16 cellular contexts compared by ENCODE assay signal in the genomic region with DNA sequence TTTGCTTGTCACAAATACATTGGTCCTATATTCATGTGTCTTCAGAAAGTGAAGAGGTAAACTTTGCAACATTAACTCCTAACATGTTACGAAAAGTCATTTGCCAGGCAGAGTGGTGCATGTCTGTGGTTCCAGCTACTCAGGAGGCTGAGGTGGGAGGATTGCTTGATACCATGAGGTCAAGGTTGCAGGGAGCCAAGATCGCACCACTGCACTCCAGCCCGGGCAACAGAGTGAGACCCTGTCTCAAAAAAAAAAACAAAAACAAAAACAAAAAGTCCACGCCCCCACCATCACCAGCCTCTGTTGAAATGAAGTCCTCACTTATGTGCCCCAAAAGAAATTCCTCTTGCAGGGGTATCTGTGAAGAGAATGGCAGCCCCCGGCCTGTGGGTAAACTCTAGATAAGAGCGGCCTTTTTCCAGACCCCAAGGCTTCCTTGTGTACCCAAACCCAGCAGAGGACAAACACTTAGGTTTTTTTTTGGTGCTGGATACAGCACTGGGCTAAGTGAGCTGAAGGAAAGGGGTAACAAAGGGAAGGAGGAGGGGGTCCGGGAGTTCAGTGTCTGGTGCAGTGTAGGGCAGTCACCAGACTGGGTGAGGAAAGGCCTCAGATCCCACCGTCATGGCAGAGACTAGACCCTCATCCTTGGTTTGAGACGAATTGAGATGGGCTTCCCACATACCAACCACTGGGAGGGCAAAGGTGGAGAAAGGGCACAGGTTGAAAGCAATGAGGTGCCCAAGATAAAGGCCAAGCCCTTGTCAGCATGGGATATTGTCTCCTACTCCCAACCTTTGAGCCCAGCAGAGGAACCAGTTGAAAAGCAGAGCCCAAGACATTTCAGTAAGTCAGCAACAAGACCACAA. TPM values are rescaled to one million over a fixed set of nuclear protein-coding genes. Genes with fewer than 3 reads are reported as not detected.
DNase-seq lines count a peak whose midpoint lies in the region; ATAC-seq, FAIRE-seq and TF ChIP-seq lines count a peak whose summit lies in the region.
"Had no signal": no experiment of that assay in that cellular context is flagged by ENCODE, and none has a peak within 500 bp of the region (broad histone marks: within the 10 kb centered on the region; RNA-seq: fewer than 3 reads in every experiment).

No MANE protein-coding gene starts in this region.

- H3K9me1 ChIP-seq in K562 (ENCODE audit: control insufficient read depth, insufficient read depth, low read length) = no peaks in the 10 kb centered on the region

- no peak for TF ChIP-seq POLR2A in K562 (conservative IDR thresholded peaks at IDR 0.05)

- peaks cover 4 to 20% of the 10 kb centered on the region in 2 experiments; a peak in 3 of 5 replicates for H3K4me1 ChIP-seq in K562 (replicated peaks in 1 of 2; ENCODE audit: control insufficient read depth in 2 of 2, insufficient read depth in 2 of 2, low read length in 2 of 2)
- H3K4me1 ChIP-seq in small intestine (ENCODE audit: control insufficient read depth in 2 of 2, insufficient read depth in 1 of 2, low read depth in 1 of 2, low read length in 1 of 2) = peaks cover 0 to 3% of the 10 kb centered on the region in 2 donors
- peaks cover 0 to 17% (median 2%) of the 10 kb centered on the region in 9 donors for H3K4me1 ChIP-seq in heart right ventricle

- no peak overlapping the region for H3K9ac ChIP-seq in K562 (ENCODE audit: insufficient read depth in 1 of 2, low read depth in 2 of 2, low read length in 2 of 2)

- no peak for TF ChIP-seq RAD21 in K562 (CRISPR knock-in tag; conservative IDR thresholded peaks at IDR 0.05 in 1 of 2, IDR thresholded peaks at IDR 0.05 in 1 of 2)

- CTCF ChIA-PET in K562 (lab: Yijun Ruan, JAX; ENCODE audit: low intra/inter-chr PET ratio) = no interaction called here

- ATAC-seq in activated T-cell treated with anti-CD3 and anti-CD28 coated beads, Interleukin-2, amount 50 U/mL, for 72 hours (replicated peaks in 1 of 2) = peak; percentile 12 to 21
- ATAC-seq in activated T-cell treated with anti-CD3 and anti-CD28 coated beads, Interleukin-2, amount 50 U/mL, for 4 hours = no peak
- ATAC-seq in K562 = no peak
- ATAC-seq in heart right ventricle = no peak
- ATAC-seq: GM23338 had no signal

- H3K4me2 ChIP-seq in K562 (ENCODE audit: insufficient read depth, low read length) = no peak overlapping the region
- H3K4me2 ChIP-seq: GM23338 had no signal

- H3K36me3 Mint-ChIP-seq in activated T-cell treated with anti-CD3 and anti-CD28 coated beads, Interleukin-2, amount 50 U/mL, for 72 hours (ENCODE audit: insufficient read depth in 2 of 2) = peaks cover 18 to 31% of the 10 kb centered on the region in 2 donors
- peaks cover 48% of the 10 kb centered on the region for H3K36me3 Mint-ChIP-seq in activated T-cell treated with anti-CD3 and anti-CD28 coated beads, Interleukin-2, amount 50 U/mL, for 4 hours (ENCODE audit: insufficient read depth)

- H4K20me1 ChIP-seq in K562 (replicated peaks; ENCODE audit: control insufficient read depth, insufficient read depth, low read length) = no peaks in the 10 kb centered on the region

- no peaks in the 10 kb centered on the region for H3K27me3 Mint-ChIP-seq in activated T-cell treated with anti-CD3 and anti-CD28 coated beads, Interleukin-2, amount 50 U/mL, for 72 hours (ENCODE audit: low read depth)
- H3K27me3 Mint-ChIP-seq in activated T-cell treated with anti-CD3 and anti-CD28 coated beads, Interleukin-2, amount 50 U/mL, for 4 hours (ENCODE audit: low read depth) = no peaks in the 10 kb centered on the region

- peak overlapping the region; percentile 20 for H3K27ac Mint-ChIP-seq in activated T-cell treated with anti-CD3 and anti-CD28 coated beads, Interleukin-2, amount 50 U/mL, for 72 hours
- H3K27ac Mint-ChIP-seq: GM23338 had no signal

- H3K79me2 ChIP-seq in K562 (ENCODE audit: control insufficient read depth, insufficient read depth, low read length) = no peaks in the 10 kb centered on the region

- no peak for TF ChIP-seq EP300 in K562 (IDR thresholded peaks at IDR 0.05; ENCODE audit: low read length)

- H3K4me3 ChIP-seq in K562 = no peak overlapping the region
- H3K4me3 ChIP-seq in small intestine (ENCODE audit: low read depth in 1 of 2, low read length in 2 of 2) = no peak overlapping the region
- H3K4me3 ChIP-seq in heart right ventricle = no peak overlapping the region
- H3K4me3 ChIP-seq: GM23338 had no signal

- TF ChIP-seq CTCF in K562 (IDR thresholded peaks at IDR 0.05 in 2 of 3, conservative IDR thresholded peaks at IDR 0.05 in 1 of 3; ENCODE audit: insufficient read depth in 2 of 3, low read depth in 1 of 3, low read length in 3 of 3) (no peak), heart right ventricle (IDR thresholded peaks at IDR 0.05) (no peak)

- H3K27me3 ChIP-seq in K562 (ENCODE audit: control insufficient read depth in 2 of 2, insufficient read depth in 2 of 2, low read length in 2 of 2) = no peaks in the 10 kb centered on the region
- H3K27me3 ChIP-seq in small intestine (ENCODE audit: control insufficient read depth in 2 of 2, insufficient read depth in 2 of 2, low read length in 2 of 2) = no peaks in the 10 kb centered on the region
- H3K27me3 ChIP-seq in heart right ventricle = no peaks in the 10 kb centered on the region

- BruUV-seq in K562 (replicated peaks; lab: Mats Ljungman, UMichigan) = TSS peak; percentile 15

- FAIRE-seq in K562 (lab: Jason Lieb, UNC) = no peak
- FAIRE-seq in small intestine (lab: Jason Lieb, UNC) = no peak
- FAIRE-seq: G401.6, RCC 7860 had no signal

- no peak for DNase-seq in activated T-cell treated with anti-CD3 and anti-CD28 coated beads, Interleukin-2, amount 50 U/mL, for 72 hours
- no peak for DNase-seq in activated T-cell treated with anti-CD3 and anti-CD28 coated beads, Interleukin-2, amount 50 U/mL, for 4 hours
- DNase-seq in K562 (ENCODE audit: extremely low read depth in 1 of 4, low spot score in 3 of 4) (no peak), small intestine (peak; percentile 31), heart right ventricle (no peak), ACHN (no peak)
- DNase-seq: AML-193, DMS79, MV-4-11, NCI-H1417 treated with DMSO at 0.1 percent for 48 hours, NCI-H2029, NCI-H524, SHP77 had no signal

- POLR2A ChIA-PET in K562 (lab: Yijun Ruan, JAX) = interaction anchor here (1.5 kb wide), 1 partner anchor 11 kb away, joined by 5 read pairs; no protein-coding TSS in a partner anchor

- no peak overlapping the region for H3K27ac ChIP-seq in K562 (ENCODE audit: extremely low read depth, low read depth, low read length)
- no peak overlapping the region for H3K27ac ChIP-seq in small intestine (ENCODE audit: low read depth in 1 of 2, low read length in 1 of 2)
- no peak overlapping the region for H3K27ac ChIP-seq in heart right ventricle

- no peak overlapping the region for H3K4me3 Mint-ChIP-seq in activated T-cell treated with anti-CD3 and anti-CD28 coated beads, Interleukin-2, amount 50 U/mL, for 72 hours
- H3K4me3 Mint-ChIP-seq in activated T-cell treated with anti-CD3 and anti-CD28 coated beads, Interleukin-2, amount 50 U/mL, for 4 hours = no peak overlapping the region
- H3K4me3 Mint-ChIP-seq: GM23338 had no signal

- peaks cover 5% of the 10 kb centered on the region; the same call in 2 of the 3 replicates for H3K36me3 ChIP-seq in K562 (ENCODE audit: control insufficient read depth, insufficient read depth, low read length)
- peaks cover 11 to 13% of the 10 kb centered on the region in 2 donors for H3K36me3 ChIP-seq in small intestine (ENCODE audit: control insufficient read depth in 2 of 2, insufficient read depth in 2 of 2, low read length in 2 of 2)
- peaks cover 0 to 94% (median 22%) of the 10 kb centered on the region in 9 donors for H3K36me3 ChIP-seq in heart right ventricle

- WGBS in K562 (ENCODE audit: insufficient coverage, low coverage, missing lambda C conversion rate) = 88% methylated on average over 8 of the region's 9 CpGs
- 93 to 94% (median 93%) methylated on average over 9 of the region's 9 CpGs for WGBS in small intestine, 3 donors
- WGBS in heart right ventricle, 2 donors = 91 to 93% methylated on average over 9 of the region's 9 CpGs

- no peak overlapping the region for H2AFZ ChIP-seq in K562 (ENCODE audit: low read depth, low read length)
- H2AFZ ChIP-seq: GM23338 had no signal

- intact Hi-C loops in K562 (cut with micrococcal nuclease) = no loop called here
- intact Hi-C loops in heart right ventricle (cut with DNase I) = no loop called here

- H3K9me3 ChIP-seq in K562 (replicated peaks; ENCODE audit: control insufficient read depth, insufficient read depth, low read depth, low read length) = no peaks in the 10 kb centered on the region; the same call in 1 of the 2 replicates
- no peaks in the 10 kb centered on the region for H3K9me3 ChIP-seq in small intestine (ENCODE audit: control insufficient read depth, low read depth)
- peaks cover 0 to 29% (median 10%) of the 10 kb centered on the region in 11 donors for H3K9me3 ChIP-seq in heart right ventricle

- in situ Hi-C loops in K562 (cut with MboI) = no loop called here
- in situ Hi-C loops in ACHN (cut with HindIII; ENCODE audit: low pct_ligation_motif_present, low pct_unique_long_range_greater_than_20kb, low sequenced_read_pairs) = no loop called here

- H3K4me1 Mint-ChIP-seq in activated T-cell treated with anti-CD3 and anti-CD28 coated beads, Interleukin-2, amount 50 U/mL, for 72 hours (ENCODE audit: low read depth) = no peaks in the 10 kb centered on the region
- no peaks in the 10 kb centered on the region for H3K4me1 Mint-ChIP-seq in activated T-cell treated with anti-CD3 and anti-CD28 coated beads, Interleukin-2, amount 50 U/mL, for 4 hours (ENCODE audit: low read depth)
- H3K4me1 Mint-ChIP-seq: GM23338 had no signal

- H3K9me3 Mint-ChIP-seq in activated T-cell treated with anti-CD3 and anti-CD28 coated beads, Interleukin-2, amount 50 U/mL, for 72 hours = peaks cover 3% of the 10 kb centered on the region in 2 donors
- H3K9me3 Mint-ChIP-seq in activated T-cell treated with anti-CD3 and anti-CD28 coated beads, Interleukin-2, amount 50 U/mL, for 4 hours = peaks cover 5% of the 10 kb centered on the region

RNA-seq across cellular contexts. Expression of a gene that starts 19.2 kb away (rescaled TPM):
- total RNA-seq in activated T-cell treated with anti-CD3 and anti-CD28 coated beads, Interleukin-2, amount 50 U/mL, for 72 hours = 100 to 1,000 TPM; 635 to 720 TPM
- total RNA-seq in activated T-cell treated with anti-CD3 and anti-CD28 coated beads, Interleukin-2, amount 50 U/mL, for 4 hours = 1,000 to 10,000 TPM; 1,165 to 1,393 (median 1,366) TPM
- 178 and 396 TPM in 2 replicates for total RNA-seq in K562 (2011; cell fraction: chromatin; rRNA removed; ENCODE audit: low replicate concordance)
- total RNA-seq in K562 (2011; cell fraction: nucleolus; rRNA removed) = 123 and 133 TPM in 2 replicates
- 166 and 176 TPM in 2 replicates for total RNA-seq in K562 (2011; cell fraction: nucleoplasm; rRNA removed)
- total RNA-seq in K562 (2014; rRNA removed) = 398 and 400 TPM in 2 replicates
- total RNA-seq in K562 (2014; rRNA removed; fragmentation: Illumina TruSeq; extraction: Trizol) = 816 and 890 TPM in 2 replicates
- 663 and 710 TPM in 2 replicates for total RNA-seq in K562 (2015; rRNA removed; fragmentation: Illumina TruSeq; extraction: Trizol)
- total RNA-seq in K562 (2021) = 561 and 583 TPM in 2 replicates
- 411 and 575 TPM in 2 replicates for polyA plus RNA-seq in K562 (2011; rRNA removed)
- polyA plus RNA-seq in K562 (2011; cell fraction: cytosol; rRNA removed) = 100 and 172 TPM in 2 replicates
- polyA plus RNA-seq in K562 (2011; cell fraction: nucleus; rRNA removed) = 163 and 169 TPM in 2 replicates
- 361 and 520 TPM in 2 replicates for polyA plus RNA-seq in K562 (2012)
- 654 and 736 TPM in 2 replicates for polyA plus RNA-seq in K562 (2014; fragmentation: Illumina TruSeq; extraction: Trizol)
- polyA plus RNA-seq in K562 (2014; fragmentation: Nextera tagmentation; extraction: Ambion mirVana) = 1,000 to 10,000 TPM in 1 of 2 experiments, 100 to 1,000 TPM in 1; 622 to 1,014 TPM
- 508 and 510 TPM in 2 replicates for polyA plus RNA-seq in K562 (2014; rRNA removed)
- 835 and 848 TPM in 2 replicates for polyA minus RNA-seq in K562 (2011; rRNA and poly(A)+ RNA removed)
- 305 and 355 TPM in 2 replicates for polyA minus RNA-seq in K562 (2011; cell fraction: cytosol; rRNA and poly(A)+ RNA removed)
- 151 and 279 TPM in 2 replicates for polyA minus RNA-seq in K562 (2011; cell fraction: nucleus; rRNA and poly(A)+ RNA removed)
- polyA plus RNA-seq in small intestine = 100 to 1,000 TPM; 112 to 470 (median 151) TPM
- 100 to 1,000 TPM; 104 to 175 (median 135) TPM for total RNA-seq in heart right ventricle
- 100 to 1,000 TPM in 1 of 2 donors, 10 to 100 TPM in 1; 83.5 to 176 TPM for polyA plus RNA-seq in heart right ventricle

RNA-seq across cellular contexts. Expression of a gene that starts 19.8 kb away (rescaled TPM):
- total RNA-seq in activated T-cell treated with anti-CD3 and anti-CD28 coated beads, Interleukin-2, amount 50 U/mL, for 72 hours = 10 to 100 TPM; 64.9 to 75.0 TPM
- total RNA-seq in activated T-cell treated with anti-CD3 and anti-CD28 coated beads, Interleukin-2, amount 50 U/mL, for 4 hours = 100 to 1,000 TPM; 452 to 521 (median 492) TPM
- 32.0 and 68.8 TPM in 2 replicates for total RNA-seq in K562 (2011; cell fraction: chromatin; rRNA removed; ENCODE audit: low replicate concordance)
- 34.5 and 38.0 TPM in 2 replicates for total RNA-seq in K562 (2011; cell fraction: nucleolus; rRNA removed)
- total RNA-seq in K562 (2011; cell fraction: nucleoplasm; rRNA removed) = 51.1 and 56.8 TPM in 2 replicates
- total RNA-seq in K562 (2014; rRNA removed) (395 and 427 TPM in 2 replicates), K562 (2014; rRNA removed; fragmentation: Illumina TruSeq; extraction: Trizol) (649 and 664 TPM in 2 replicates), K562 (2015; rRNA removed; fragmentation: Illumina TruSeq; extraction: Trizol) (576 and 612 TPM in 2 replicates), K562 (2021) (223 and 261 TPM in 2 replicates), heart right ventricle (100 to 1,000 TPM in 6 of 10 donors, 10 to 100 TPM in 4; 73.7 to 157 (median 103) TPM)
- polyA plus RNA-seq in K562 (2011; rRNA removed) (267 and 371 TPM in 2 replicates), K562 (2014; fragmentation: Illumina TruSeq; extraction: Trizol) (574 and 695 TPM in 2 replicates), K562 (2014; fragmentation: Nextera tagmentation; extraction: Ambion mirVana) (1,000 to 10,000 TPM in 1 of 2 experiments, 100 to 1,000 TPM in 1; 880 to 1,007 TPM), K562 (2014; rRNA removed) (843 and 986 TPM in 2 replicates), small intestine (100 to 1,000 TPM; 132 to 259 (median 221) TPM), heart right ventricle (100 to 1,000 TPM; 202 to 217 TPM)
- 41.1 and 116 TPM in 2 replicates for polyA plus RNA-seq in K562 (2011; cell fraction: cytosol; rRNA removed)
- polyA plus RNA-seq in K562 (2011; cell fraction: nucleus; rRNA removed) = 31.9 and 45.6 TPM in 2 replicates
- 140 and 1,187 TPM in 2 replicates for polyA plus RNA-seq in K562 (2012)
- 192 and 215 TPM in 2 replicates for polyA minus RNA-seq in K562 (2011; rRNA and poly(A)+ RNA removed)
- 29.0 and 38.2 TPM in 2 replicates for polyA minus RNA-seq in K562 (2011; cell fraction: cytosol; rRNA and poly(A)+ RNA removed)
- polyA minus RNA-seq in K562 (2011; cell fraction: nucleus; rRNA and poly(A)+ RNA removed) = 30.8 and 50.2 TPM in 2 replicates

RNA-seq across cellular contexts. Expression of a gene that starts 27.0 kb away (rescaled TPM):
- 10 to 100 TPM; 24.0 to 25.6 TPM for total RNA-seq in activated T-cell treated with anti-CD3 and anti-CD28 coated beads, Interleukin-2, amount 50 U/mL, for 72 hours
- total RNA-seq in activated T-cell treated with anti-CD3 and anti-CD28 coated beads, Interleukin-2, amount 50 U/mL, for 4 hours = 10 to 100 TPM; 32.3 to 34.6 (median 32.7) TPM
- total RNA-seq in K562 (2011; cell fraction: chromatin; rRNA removed; ENCODE audit: low replicate concordance) = 8.4 and 11.7 TPM in 2 replicates
- total RNA-seq in K562 (2011; cell fraction: nucleolus; rRNA removed) = 7.0 and 9.7 TPM in 2 replicates
- total RNA-seq in K562 (2011; cell fraction: nucleoplasm; rRNA removed) = 10.8 and 22.4 TPM in 2 replicates
- 6.9 and 7.6 TPM in 2 replicates for total RNA-seq in K562 (2014; rRNA removed)
- 13.1 and 15.9 TPM in 2 replicates for total RNA-seq in K562 (2014; rRNA removed; fragmentation: Illumina TruSeq; extraction: Trizol)
- 10.8 and 11.1 TPM in 2 replicates for total RNA-seq in K562 (2015; rRNA removed; fragmentation: Illumina TruSeq; extraction: Trizol)
- total RNA-seq in K562 (2021) = 8.5 and 9.8 TPM in 2 replicates
- polyA plus RNA-seq in K562 (2011; rRNA removed) = 1.8 and 3.1 TPM in 2 replicates
- 0.86 and 1.4 TPM in 2 replicates for polyA plus RNA-seq in K562 (2011; cell fraction: cytosol; rRNA removed)
- polyA plus RNA-seq in K562 (2011; cell fraction: nucleus; rRNA removed) = 1.5 and 1.9 TPM in 2 replicates
- 6.8 and 10.0 TPM in 2 replicates for polyA plus RNA-seq in K562 (2012)
- 8.8 and 9.7 TPM in 2 replicates for polyA plus RNA-seq in K562 (2014; fragmentation: Illumina TruSeq; extraction: Trizol)
- 1 to 10 TPM; 7.2 to 7.7 TPM for polyA plus RNA-seq in K562 (2014; fragmentation: Nextera tagmentation; extraction: Ambion mirVana)
- polyA plus RNA-seq in K562 (2014; rRNA removed) = 7.1 and 9.3 TPM in 2 replicates
- 4.2 and 4.7 TPM in 2 replicates for polyA minus RNA-seq in K562 (2011; rRNA and poly(A)+ RNA removed)
- 1.1 and 1.7 TPM in 2 replicates for polyA minus RNA-seq in K562 (2011; cell fraction: cytosol; rRNA and poly(A)+ RNA removed)
- 5.7 and 8.9 TPM in 2 replicates for polyA minus RNA-seq in K562 (2011; cell fraction: nucleus; rRNA and poly(A)+ RNA removed)
- 10 to 100 TPM; 10.7 to 25.7 (median 22.2) TPM for polyA plus RNA-seq in small intestine
- 10 to 100 TPM; 25.5 to 44.1 (median 33.0) TPM for total RNA-seq in heart right ventricle
- polyA plus RNA-seq in heart right ventricle = 10 to 100 TPM; 19.8 to 29.0 TPM

RNA-seq across cellular contexts. Expression of a gene that starts 35.5 kb away (rescaled TPM):
- total RNA-seq in activated T-cell treated with anti-CD3 and anti-CD28 coated beads, Interleukin-2, amount 50 U/mL, for 72 hours = 10 to 100 TPM; 20.9 to 21.6 TPM
- total RNA-seq in activated T-cell treated with anti-CD3 and anti-CD28 coated beads, Interleukin-2, amount 50 U/mL, for 4 hours = 10 to 100 TPM; 23.5 to 28.1 (median 23.8) TPM
- 5.9 and 15.8 TPM in 2 replicates for total RNA-seq in K562 (2011; cell fraction: chromatin; rRNA removed; ENCODE audit: low replicate concordance)
- 3.4 and 3.8 TPM in 2 replicates for total RNA-seq in K562 (2011; cell fraction: nucleolus; rRNA removed)
- 8.1 and 16.6 TPM in 2 replicates for total RNA-seq in K562 (2011; cell fraction: nucleoplasm; rRNA removed)
- total RNA-seq in K562 (2014; rRNA removed) (12.2 and 13.5 TPM in 2 replicates), K562 (2014; rRNA removed; fragmentation: Illumina TruSeq; extraction: Trizol) (27.7 and 31.3 TPM in 2 replicates), K562 (2015; rRNA removed; fragmentation: Illumina TruSeq; extraction: Trizol) (18.1 and 21.0 TPM in 2 replicates), K562 (2021) (13.8 and 16.8 TPM in 2 replicates), heart right ventricle (10 to 100 TPM; 20.9 to 43.2 (median 30.5) TPM)
- polyA plus RNA-seq in K562 (2011; rRNA removed) (15.3 and 25.6 TPM in 2 replicates), K562 (2014; fragmentation: Illumina TruSeq; extraction: Trizol) (17.4 and 17.7 TPM in 2 replicates), K562 (2014; fragmentation: Nextera tagmentation; extraction: Ambion mirVana) (10 to 100 TPM; 29.6 to 30.8 TPM), K562 (2014; rRNA removed) (20.4 and 22.2 TPM in 2 replicates), small intestine (10 to 100 TPM; 17.6 to 25.2 (median 21.2) TPM), heart right ventricle (10 to 100 TPM; 17.2 to 31.9 TPM)
- 4.9 and 10.9 TPM in 2 replicates for polyA plus RNA-seq in K562 (2011; cell fraction: cytosol; rRNA removed)
- 2.2 and 3.5 TPM in 2 replicates for polyA plus RNA-seq in K562 (2011; cell fraction: nucleus; rRNA removed)
- 22.2 and 27.7 TPM in 2 replicates for polyA plus RNA-seq in K562 (2012)
- 23.7 and 28.7 TPM in 2 replicates for polyA minus RNA-seq in K562 (2011; rRNA and poly(A)+ RNA removed)
- polyA minus RNA-seq in K562 (2011; cell fraction: cytosol; rRNA and poly(A)+ RNA removed) = 3.3 and 6.0 TPM in 2 replicates
- polyA minus RNA-seq in K562 (2011; cell fraction: nucleus; rRNA and poly(A)+ RNA removed) = 4.4 and 5.3 TPM in 2 replicates

RNA-seq across cellular contexts. Expression of a gene that starts 45.6 kb away (rescaled TPM):
- 100 to 1,000 TPM; 272 to 284 TPM for total RNA-seq in activated T-cell treated with anti-CD3 and anti-CD28 coated beads, Interleukin-2, amount 50 U/mL, for 72 hours
- 100 to 1,000 TPM; 242 to 249 (median 243) TPM for total RNA-seq in activated T-cell treated with anti-CD3 and anti-CD28 coated beads, Interleukin-2, amount 50 U/mL, for 4 hours
- 275 and 561 TPM in 2 replicates for total RNA-seq in K562 (2011; cell fraction: chromatin; rRNA removed; ENCODE audit: low replicate concordance)
- 81.5 and 115 TPM in 2 replicates for total RNA-seq in K562 (2011; cell fraction: nucleolus; rRNA removed)
- total RNA-seq in K562 (2011; cell fraction: nucleoplasm; rRNA removed) = 184 and 196 TPM in 2 replicates
- total RNA-seq in K562 (2014; rRNA removed) = 96.2 and 118 TPM in 2 replicates
- 209 and 283 TPM in 2 replicates for total RNA-seq in K562 (2014; rRNA removed; fragmentation: Illumina TruSeq; extraction: Trizol)
- total RNA-seq in K562 (2015; rRNA removed; fragmentation: Illumina TruSeq; extraction: Trizol) = 168 and 176 TPM in 2 replicates
- total RNA-seq in K562 (2021) = 180 and 182 TPM in 2 replicates
- polyA plus RNA-seq in K562 (2011; rRNA removed) = 340 and 377 TPM in 2 replicates
- 104 and 199 TPM in 2 replicates for polyA plus RNA-seq in K562 (2011; cell fraction: cytosol; rRNA removed)
- 387 and 786 TPM in 2 replicates for polyA plus RNA-seq in K562 (2011; cell fraction: nucleus; rRNA removed)
- polyA plus RNA-seq in K562 (2012) = 124 and 183 TPM in 2 replicates
- polyA plus RNA-seq in K562 (2014; fragmentation: Illumina TruSeq; extraction: Trizol) = 238 and 243 TPM in 2 replicates
- 100 to 1,000 TPM; 125 to 177 TPM for polyA plus RNA-seq in K562 (2014; fragmentation: Nextera tagmentation; extraction: Ambion mirVana)
- 144 and 145 TPM in 2 replicates for polyA plus RNA-seq in K562 (2014; rRNA removed)
- 859 and 924 TPM in 2 replicates for polyA minus RNA-seq in K562 (2011; rRNA and poly(A)+ RNA removed)
- polyA minus RNA-seq in K562 (2011; cell fraction: cytosol; rRNA and poly(A)+ RNA removed) = 67.3 and 81.8 TPM in 2 replicates
- 130 and 336 TPM in 2 replicates for polyA minus RNA-seq in K562 (2011; cell fraction: nucleus; rRNA and poly(A)+ RNA removed)
- 100 to 1,000 TPM; 108 to 215 (median 136) TPM for polyA plus RNA-seq in small intestine
- 100 to 1,000 TPM; 132 to 162 (median 151) TPM for total RNA-seq in heart right ventricle
- polyA plus RNA-seq in heart right ventricle = 100 to 1,000 TPM; 103 to 206 TPM

Comparison
In these comparisons a context has a peak if more than half of its experiments do, and no peak if none do; other contexts are left out.
1. ATAC-seq: peak in activated T-cell treated with anti-CD3 and anti-CD28 coated beads, Interleukin-2, amount 50 U/mL, for 72 hours (2 of 2); none in activated T-cell treated with anti-CD3 and anti-CD28 coated beads, Interleukin-2, amount 50 U/mL, for 4 hours (0 of 2), K562 (single experiment) and heart right ventricle (0 of 8).